In genomic region chr10:121740069-121740468, GRCh38 we compare ENCODE assay signal across 35 cellular contexts.
"Had no signal": no experiment of that assay in that cellular context is flagged by ENCODE, and none has a peak within 500 bp of the region (broad histone marks: within the 10 kb centered on the region; RNA-seq: fewer than 3 reads in every experiment).

No MANE protein-coding gene starts in this region.

- H3K27ac ChIP-seq: adrenal gland, body of pancreas, brain microvascular endothelial cell, breast epithelium, VCaP had no signal

- DNase-seq: activated B cell treated with CpG ODN at 0.5 μM for 24 hours; activated CD4-positive, alpha-beta memory T cell treated with anti-CD3 and anti-CD28 coated beads, Interleukin-2, amount 10 ng/mL, durations not matched to agents 7 days and 5 days; activated CD4-positive, alpha-beta T cell treated with anti-CD3 and anti-CD28 coated beads for 48 hours; activated CD4-positive, alpha-beta T cell treated with anti-CD3 and anti-CD28 coated beads, Interleukin-2, amount 10 ng/mL, durations not matched to agents 7 days and 5 days; activated CD4-positive, alpha-beta T cell treated with anti-CD3 and anti-CD28 coated beads, Interleukin-2, amount 50 U/mL, for 48 hours; activated CD4-positive, CD25-positive, alpha-beta regulatory T cell treated with anti-CD3 and anti-CD28 coated beads, Interleukin-2, amount 50 U/mL, for 72 hours; activated CD8-positive, alpha-beta memory T cell treated with anti-CD3 and anti-CD28 coated beads for 24 hours; activated CD8-positive, alpha-beta memory T cell treated with anti-CD3 and anti-CD28 coated beads, Interleukin-2, amount 10 ng/mL, durations not matched to agents 7 days and 5 days; activated CD8-positive, alpha-beta memory T cell treated with anti-CD3 and anti-CD28 coated beads, Interleukin-2, amount 50 U/mL, for 48 hours; activated CD8-positive, alpha-beta T cell treated with anti-CD3 and anti-CD28 coated beads, Interleukin-2, amount 10 ng/mL, durations not matched to agents 7 days and 5 days; activated effector memory CD4-positive, alpha-beta T cell treated with anti-CD3 and anti-CD28 coated beads, Interleukin-2, amount 50 U/mL, for 16 hours; activated gamma-delta T cell treated with Interleukin-2 at 50 U/mL for 16 hours; activated naive CD4-positive, alpha-beta T cell; activated naive CD4-positive, alpha-beta T cell treated with anti-CD3 and anti-CD28 coated beads for 36 hours; activated naive CD4-positive, alpha-beta T cell treated with anti-CD3 and anti-CD28 coated beads, Interleukin-2, amount 50 U/mL, for 16 hours; activated naive CD8-positive, alpha-beta T cell treated with anti-CD3 and anti-CD28 coated beads for 36 hours; activated T-cell treated with anti-CD3 and anti-CD28 coated beads, Interleukin-2, amount 50 U/mL, for 1 hour; activated T-cell treated with anti-CD3 and anti-CD28 coated beads, Interleukin-2, amount 50 U/mL, for 4 hours; activated T-cell treated with anti-CD3 and anti-CD28 coated beads, Interleukin-2, amount 50 U/mL, for 72 hours; adrenal gland; amniotic stem cell; aorta; body of pancreas; brain microvascular endothelial cell; central memory CD4-positive, alpha-beta T cell; T-helper 1 cell; T-helper 2 cell; T-helper 9 cell had no signal

- H3K9me3 Mint-ChIP-seq: activated B cell treated with CpG ODN at 0.5 μM for 24 hours; activated CD4-positive, alpha-beta memory T cell treated with anti-CD3 and anti-CD28 coated beads, Interleukin-2, amount 10 ng/mL, durations not matched to agents 7 days and 5 days; activated CD4-positive, alpha-beta T cell treated with anti-CD3 and anti-CD28 coated beads, Interleukin-2, amount 10 ng/mL, durations not matched to agents 7 days and 5 days; activated naive CD4-positive, alpha-beta T cell treated with anti-CD3 and anti-CD28 coated beads for 36 hours; activated naive CD4-positive, alpha-beta T cell treated with anti-CD3 and anti-CD28 coated beads, Interleukin-2, amount 50 U/mL, for 72 hours; activated naive CD8-positive, alpha-beta T cell treated with anti-CD3 and anti-CD28 coated beads for 36 hours; activated T-cell treated with anti-CD3 and anti-CD28 coated beads, Interleukin-2, amount 50 U/mL, for 4 hours; activated T-cell treated with anti-CD3 and anti-CD28 coated beads, Interleukin-2, amount 50 U/mL, for 72 hours; activated T-helper 1 cell treated with anti-CD3 and anti-CD28 coated beads, Interleukin-12 subunit alpha, Interleukin-12 subunit beta, Interleukin-2, Interleukin-4 antibody, amounts not matched to agents 30 ng/mL and 10 ng/mL and 1 ng/mL, durations not matched to agents 14 hours and 24 hours and 36 hours; activated T-helper 17 cell treated with anti-CD3 and anti-CD28 coated beads, Interleukin-2, amount 50 U/mL, for 72 hours; T-helper 1 cell treated with Interleukin-12 subunit alpha and Interleukin-12 subunit beta and Interleukin-4 antibody, amounts not matched to agents 30 μg/mL and 1 μg/mL, for 36 hours; T-helper 2 cell treated with Interferon-gamma antibody and Interleukin-4, amounts not matched to agents 5 μg/mL and 100 μg/mL, for 36 hours had no signal

- H3K4me3 ChIP-seq: adrenal gland, body of pancreas, breast epithelium had no signal

- ATAC-seq: activated CD8-positive, alpha-beta memory T cell treated with anti-CD3 and anti-CD28 coated beads, Interleukin-2, amount 10 ng/mL, durations not matched to agents 7 days and 5 days; activated CD8-positive, alpha-beta T cell treated with anti-CD3 and anti-CD28 coated beads, Interleukin-2, amount 10 ng/mL, durations not matched to agents 7 days and 5 days; activated naive CD4-positive, alpha-beta T cell treated with anti-CD3 and anti-CD28 coated beads, Interleukin-2, amount 50 U/mL, for 72 hours; activated T-cell treated with anti-CD3 and anti-CD28 coated beads, Interleukin-2, amount 50 U/mL, for 4 hours; activated T-cell treated with anti-CD3 and anti-CD28 coated beads, Interleukin-2, amount 50 U/mL, for 72 hours; activated T-helper 17 cell treated with anti-CD3 and anti-CD28 coated beads, Interleukin-2, amount 50 U/mL, for 72 hours; body of pancreas had no signal

- H3K4me3 Mint-ChIP-seq: activated B cell treated with CpG ODN at 0.5 μM for 24 hours; activated CD4-positive, alpha-beta memory T cell treated with anti-CD3 and anti-CD28 coated beads, Interleukin-2, amount 10 ng/mL, durations not matched to agents 7 days and 5 days; activated CD4-positive, alpha-beta T cell treated with anti-CD3 and anti-CD28 coated beads, Interleukin-2, amount 10 ng/mL, durations not matched to agents 7 days and 5 days; activated CD8-positive, alpha-beta memory T cell treated with anti-CD3 and anti-CD28 coated beads, Interleukin-2, amount 10 ng/mL, durations not matched to agents 7 days and 5 days; activated CD8-positive, alpha-beta T cell treated with anti-CD3 and anti-CD28 coated beads, Interleukin-2, amount 10 ng/mL, durations not matched to agents 7 days and 5 days; activated naive CD4-positive, alpha-beta T cell treated with anti-CD3 and anti-CD28 coated beads for 36 hours; activated naive CD8-positive, alpha-beta T cell treated with anti-CD3 and anti-CD28 coated beads for 36 hours; activated T-cell treated with anti-CD3 and anti-CD28 coated beads, Interleukin-2, amount 50 U/mL, for 4 hours; activated T-cell treated with anti-CD3 and anti-CD28 coated beads, Interleukin-2, amount 50 U/mL, for 72 hours; activated T-helper 1 cell treated with anti-CD3 and anti-CD28 coated beads, Interleukin-12 subunit alpha, Interleukin-12 subunit beta, Interleukin-2, Interleukin-4 antibody, amounts not matched to agents 30 ng/mL and 10 ng/mL and 1 ng/mL, durations not matched to agents 14 hours and 24 hours and 36 hours; activated T-helper 17 cell treated with anti-CD3 and anti-CD28 coated beads, Interleukin-2, amount 50 U/mL, for 72 hours; T-helper 1 cell treated with Interleukin-12 subunit alpha and Interleukin-12 subunit beta and Interleukin-4 antibody, amounts not matched to agents 30 μg/mL and 1 μg/mL, for 36 hours; T-helper 2 cell treated with Interferon-gamma antibody and Interleukin-4, amounts not matched to agents 5 μg/mL and 100 μg/mL, for 36 hours had no signal

- H3K9me3 ChIP-seq: adrenal gland, body of pancreas, breast epithelium had no signal

- H3K4me1 Mint-ChIP-seq: activated B cell treated with CpG ODN at 0.5 μM for 24 hours had no signal

- H3K36me3 ChIP-seq: brain microvascular endothelial cell, breast epithelium had no signal

- H3K27ac Mint-ChIP-seq: activated B cell treated with CpG ODN at 0.5 μM for 24 hours; activated CD4-positive, alpha-beta memory T cell treated with anti-CD3 and anti-CD28 coated beads, Interleukin-2, amount 10 ng/mL, durations not matched to agents 7 days and 5 days; activated CD4-positive, alpha-beta T cell treated with anti-CD3 and anti-CD28 coated beads, Interleukin-2, amount 10 ng/mL, durations not matched to agents 7 days and 5 days; activated CD8-positive, alpha-beta memory T cell treated with anti-CD3 and anti-CD28 coated beads, Interleukin-2, amount 10 ng/mL, durations not matched to agents 7 days and 5 days; activated CD8-positive, alpha-beta T cell treated with anti-CD3 and anti-CD28 coated beads, Interleukin-2, amount 10 ng/mL, durations not matched to agents 7 days and 5 days; activated naive CD4-positive, alpha-beta T cell treated with anti-CD3 and anti-CD28 coated beads for 36 hours; activated naive CD4-positive, alpha-beta T cell treated with anti-CD3 and anti-CD28 coated beads, Interleukin-2, amount 50 U/mL, for 72 hours; activated naive CD8-positive, alpha-beta T cell treated with anti-CD3 and anti-CD28 coated beads for 36 hours; activated T-cell treated with anti-CD3 and anti-CD28 coated beads, Interleukin-2, amount 50 U/mL, for 72 hours; activated T-helper 1 cell treated with anti-CD3 and anti-CD28 coated beads, Interleukin-12 subunit alpha, Interleukin-12 subunit beta, Interleukin-2, Interleukin-4 antibody, amounts not matched to agents 30 ng/mL and 10 ng/mL and 1 ng/mL, durations not matched to agents 14 hours and 24 hours and 36 hours; activated T-helper 17 cell treated with anti-CD3 and anti-CD28 coated beads, Interleukin-2, amount 50 U/mL, for 72 hours; T-helper 1 cell treated with Interleukin-12 subunit alpha and Interleukin-12 subunit beta and Interleukin-4 antibody, amounts not matched to agents 30 μg/mL and 1 μg/mL, for 36 hours; T-helper 2 cell treated with Interferon-gamma antibody and Interleukin-4, amounts not matched to agents 5 μg/mL and 100 μg/mL, for 36 hours had no signal

- H3K4me1 ChIP-seq: adrenal gland, body of pancreas, breast epithelium had no signal

- H3K27me3 ChIP-seq: adrenal gland, body of pancreas, brain microvascular endothelial cell, breast epithelium had no signal
